ENCODE assay signal across 18 cellular contexts in genomic region chr4:25096553-25097443, GRCh38.
"Had no signal": no experiment of that assay in that cellular context is flagged by ENCODE, and none has a peak within 500 bp of the region (broad histone marks: within the 10 kb centered on the region; RNA-seq: fewer than 3 reads in every experiment).

No MANE protein-coding gene starts in this region.

- H3K4me3 ChIP-seq: adrenal gland, colonic mucosa, esophagus muscularis mucosa, tibial artery had no signal

- DNase-seq: activated CD4-positive, alpha-beta T cell treated with anti-CD3 and anti-CD28 coated beads for 1 hour; activated CD4-positive, alpha-beta T cell treated with anti-CD3 and anti-CD28 coated beads, Interleukin-2, amount 50 U/mL, for 48 hours; activated effector memory CD4-positive, alpha-beta T cell treated with Interleukin-2 at 50 U/mL for 16 hours; activated T-cell treated with anti-CD3 and anti-CD28 coated beads, Interleukin-2, amount 50 U/mL, for 4 hours; adrenal gland; colonic mucosa; hypothalamus; left ventricle myocardium superior; stimulated activated CD4-positive, alpha-beta T cell treated with anti-CD3 and anti-CD28 coated beads, Interleukin-12 subunit alpha, Interleukin-12 subunit beta, amount 100 ng/mL, for 4 hours; stimulated activated CD4-positive, alpha-beta T cell treated with anti-CD3 and anti-CD28 coated beads, Interleukin-2, amount 100 ng/mL, for 24 hours; T-cell; T-helper 9 cell had no signal

- H3K36me3 Mint-ChIP-seq: stimulated activated memory B cell treated with anti-CD40 and anti-IgM and Interleukin-4, amounts not matched to agents 10 μg/mL and 1 μg/mL and 100 μg/mL, for 72 hours; T-cell had no signal

- H3K4me1 ChIP-seq: colonic mucosa had no signal

- H3K4me1 Mint-ChIP-seq: memory B cell; stimulated activated memory B cell treated with anti-CD40 and anti-IgM and Interleukin-4, amounts not matched to agents 10 μg/mL and 1 μg/mL and 100 μg/mL, for 72 hours had no signal

- H3K4me3 Mint-ChIP-seq: activated naive CD4-positive, alpha-beta T cell treated with anti-CD3 and anti-CD28 coated beads, Interleukin-2, amount 50 U/mL, for 24 hours; activated T-cell treated with anti-CD3 and anti-CD28 coated beads, Interleukin-2, amount 50 U/mL, for 4 hours; memory B cell; stimulated activated memory B cell treated with anti-CD40 and anti-IgM and Interleukin-4, amounts not matched to agents 10 μg/mL and 1 μg/mL and 100 μg/mL, for 72 hours; T-cell had no signal

- H3K27ac Mint-ChIP-seq: activated naive CD4-positive, alpha-beta T cell treated with anti-CD3 and anti-CD28 coated beads, Interleukin-2, amount 50 U/mL, for 24 hours; memory B cell; stimulated activated memory B cell treated with anti-CD40 and anti-IgM and Interleukin-4, amounts not matched to agents 10 μg/mL and 1 μg/mL and 100 μg/mL, for 72 hours; T-cell had no signal

- H3K27me3 ChIP-seq: colonic mucosa, esophagus muscularis mucosa, tibial artery had no signal

- ATAC-seq: activated T-cell treated with anti-CD3 and anti-CD28 coated beads, Interleukin-2, amount 50 U/mL, for 4 hours; left ventricle myocardium superior; sciatic nerve; stimulated activated memory B cell treated with anti-CD40 and anti-IgM and Interleukin-4, amounts not matched to agents 10 μg/mL and 1 μg/mL and 100 μg/mL, for 72 hours; T-cell had no signal

- H3K9me3 ChIP-seq: adrenal gland, colonic mucosa had no signal

- H3K36me3 ChIP-seq: adrenal gland, colonic mucosa, esophagus muscularis mucosa, tibial artery had no signal
